In the genomic region with DNA sequence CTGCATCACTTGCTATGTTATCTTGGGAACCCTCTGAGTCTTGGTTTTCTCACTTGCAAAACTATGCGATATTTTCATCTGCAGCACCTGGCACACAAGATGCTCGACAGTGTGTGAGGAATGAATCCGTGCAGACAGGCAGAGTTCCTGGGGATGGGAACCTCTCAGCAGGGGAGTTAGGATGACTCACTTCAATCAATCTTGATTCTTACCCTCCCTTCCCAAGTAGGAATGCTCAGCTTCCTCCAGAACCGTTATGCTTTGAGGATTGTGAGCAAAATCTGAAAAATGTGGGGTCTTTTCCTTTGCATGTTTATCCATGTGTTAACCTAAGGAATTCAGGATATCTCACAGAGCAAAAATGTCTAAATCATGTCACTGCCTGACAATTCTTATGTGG, we compare ENCODE assay signal across 13 cellular contexts.
A peak's percentile ranks its signal among the peaks of the same experiment; 100 is the strongest.
DNase-seq lines count a peak whose midpoint lies in the region; ATAC-seq, FAIRE-seq and TF ChIP-seq lines count a peak whose summit lies in the region.
"Had no signal": no experiment of that assay in that cellular context is flagged by ENCODE, and none has a peak within 500 bp of the region (broad histone marks: within the 10 kb centered on the region; RNA-seq: fewer than 3 reads in every experiment).

No MANE protein-coding gene starts in this region.

- peaks cover 6% of the 10 kb centered on the region for H3K9me3 Mint-ChIP-seq in astrocyte (ENCODE audit: unreplicated experiment)
- H3K9me3 Mint-ChIP-seq: IgD-negative memory B cell had no signal

- H3K4me1 ChIP-seq in A673 (ENCODE audit: insufficient read depth, low read length, poor library complexity, severe bottlenecking) (no peaks in the 10 kb centered on the region), HEK293 (ENCODE audit: control insufficient read depth, insufficient read depth, low read length) (no peaks in the 10 kb centered on the region), astrocyte (ENCODE audit: insufficient read depth, low read length) (peaks cover 23% of the 10 kb centered on the region), BE2C (no peaks in the 10 kb centered on the region)
- H3K4me1 ChIP-seq: right atrium auricular region had no signal

- no peaks in the 10 kb centered on the region for H3K27me3 Mint-ChIP-seq in astrocyte (ENCODE audit: low read depth, unreplicated experiment)

- H3K4me2 ChIP-seq in astrocyte (ENCODE audit: low read length): peak overlapping the region; percentile 27

- H3K79me2 ChIP-seq in astrocyte (ENCODE audit: insufficient read depth, low read length): no peaks in the 10 kb centered on the region

- DNase-seq in A673 (ENCODE audit: low spot score) (peak; percentile 7), astrocyte (ENCODE audit: low read depth) (peak; percentile 100), iPS-NIHi11 (ENCODE audit: low spot score) (peak; percentile 37), Right ventricle myocardium inferior (ENCODE audit: missing footprints) (no peak), BE2C (no peak), NCI-H1694 (lab: John Stamatoyannopoulos, UW) (no peak), HPDE6-E6E7 (ENCODE audit: extremely low spot score) (no peak)
- DNase-seq: activated naive CD4-positive, alpha-beta T cell treated with anti-CD3 and anti-CD28 coated beads, Interleukin-2, amount 50 U/mL, for 16 hours; NCI-H2029 treated with DMSO at 0.1 percent for 48 hours had no signal

- no peak overlapping the region for H3K27ac ChIP-seq in A673 (ENCODE audit: low read depth, low read length, poor library complexity, severe bottlenecking)
- no peak overlapping the region for H3K27ac ChIP-seq in HEK293 (ENCODE audit: extremely low read depth, low read depth, low read length)
- H3K27ac ChIP-seq in astrocyte (ENCODE audit: low read depth, low read length): peak overlapping the region; percentile 89
- H3K27ac ChIP-seq: right atrium auricular region, suprapubic skin had no signal

- CTCF ChIA-PET in A673 (lab: Charles Lee) (no interaction called here), HEK293 (lab: Yijun Ruan, JAX) (interaction anchor here (0.6 to 5.3 kb wide), 3 partner anchors 164 to 440 kb away, joined by 3 to 56 read pairs (median 3); no protein-coding TSS in a partner anchor)

- no peak overlapping the region for H3K4me3 ChIP-seq in A673 (ENCODE audit: low read depth, low read length, poor library complexity, severe bottlenecking)
- no peak overlapping the region; the same call in 1 of the 2 replicates for H3K4me3 ChIP-seq in HEK293 (ENCODE audit: low read depth, low read length)
- H3K4me3 ChIP-seq in astrocyte (ENCODE audit: insufficient read depth, low read depth, low read length): no peak overlapping the region
- no peak overlapping the region for H3K4me3 ChIP-seq in BE2C (ENCODE audit: low read depth, low read length)
- H3K4me3 ChIP-seq: right atrium auricular region, suprapubic skin had no signal

- ATAC-seq in Right ventricle myocardium inferior: no peak

- H3K36me3 Mint-ChIP-seq in astrocyte (ENCODE audit: low read depth, unreplicated experiment): no peaks in the 10 kb centered on the region

- H3K27me3 ChIP-seq in A673 (replicated peaks; ENCODE audit: insufficient read depth, low read depth, low read length, poor library complexity): no peaks in the 10 kb centered on the region
- H3K27me3 ChIP-seq in astrocyte (ENCODE audit: insufficient read depth, low read length): no peaks in the 10 kb centered on the region
- H3K27me3 ChIP-seq in BE2C: peaks cover 39% of the 10 kb centered on the region
- H3K27me3 ChIP-seq: right atrium auricular region had no signal

- peaks cover 24% of the 10 kb centered on the region for H3K4me1 Mint-ChIP-seq in astrocyte (ENCODE audit: low read depth, unreplicated experiment)

- POLR2A ChIA-PET in A673 (lab: Charles Lee; ENCODE audit: low non-redundant PET) (no interaction called here), HEK293 (lab: Yijun Ruan, JAX) (no interaction called here)

- no peak for FAIRE-seq in astrocyte (lab: Jason Lieb, UNC)

- H3K27ac Mint-ChIP-seq in astrocyte (ENCODE audit: unreplicated experiment): peak overlapping the region; percentile 95
- H3K27ac Mint-ChIP-seq: IgD-negative memory B cell had no signal

- TF ChIP-seq CTCF in A673 (conservative IDR thresholded peaks at IDR 0.05; ENCODE audit: low read depth, low read length) (no peak), HEK293 (tag by site-specific recombination; IDR thresholded peaks at IDR 0.05) (no peak), astrocyte (IDR thresholded peaks at IDR 0.05; ENCODE audit: insufficient read depth, low read depth, low read length) (no peak), BE2C (IDR thresholded peaks at IDR 0.05; ENCODE audit: low read depth, low read length) (no peak)

- no peaks in the 10 kb centered on the region for H3K36me3 ChIP-seq in A673 (ENCODE audit: insufficient read depth, low read length, poor library complexity, severe bottlenecking)
- no peaks in the 10 kb centered on the region for H3K36me3 ChIP-seq in HEK293 (ENCODE audit: control insufficient read depth in 2 of 2, insufficient read depth in 1 of 2, low read length in 2 of 2)
- H3K36me3 ChIP-seq in astrocyte (ENCODE audit: insufficient read depth, low read length): no peaks in the 10 kb centered on the region
- H3K36me3 ChIP-seq in BE2C: no peaks in the 10 kb centered on the region
- H3K36me3 ChIP-seq: right atrium auricular region, suprapubic skin had no signal

- peak overlapping the region; percentile 34 for H3K4me3 Mint-ChIP-seq in astrocyte (ENCODE audit: unreplicated experiment)
- H3K4me3 Mint-ChIP-seq: IgD-negative memory B cell had no signal

- H3K9me3 ChIP-seq in A673 (ENCODE audit: low read depth, low read length, poor library complexity, severe bottlenecking) (no peaks in the 10 kb centered on the region), HEK293 (ENCODE audit: control insufficient read depth, insufficient read depth, low read depth, low read length) (no peaks in the 10 kb centered on the region; the same call in 1 of the 2 replicates), astrocyte (ENCODE audit: insufficient read depth, low read depth, low read length) (no peaks in the 10 kb centered on the region), BE2C (no peaks in the 10 kb centered on the region)
- H3K9me3 ChIP-seq: right atrium auricular region, suprapubic skin had no signal

- H3K9ac ChIP-seq in astrocyte (ENCODE audit: low read length): peak overlapping the region; percentile 68

- intact Hi-C loops in A673 (cut with micrococcal nuclease; ENCODE audit: unreplicated experiment) (loop anchor here (10.0 kb wide), 3 partner anchors 289 to 1189 kb away; partner anchors contain the start of gene C17orf78), Right ventricle myocardium inferior (cut with DNase I) (no loop called here)

- H2AFZ ChIP-seq in astrocyte (ENCODE audit: low read depth, low read length): no peak overlapping the region

- H4K20me1 ChIP-seq in astrocyte (ENCODE audit: insufficient read depth, low read length): no peaks in the 10 kb centered on the region

- no TSS peak for BruUV-seq in A673 (replicated peaks; lab: Mats Ljungman, UMichigan)

TF ChIP-seq in HEK293, 187 proteins besides CTCF, POLR2A, EP300 and RAD21:
- TF ChIP-seq ZNF350 (tag by site-specific recombination; IDR thresholded peaks at IDR 0.05) (no peak), ZNF600 (tag by site-specific recombination; IDR thresholded peaks at IDR 0.05) (peak; percentile 62; the same call in 1 of the 2 replicates), SALL2 (tag by site-specific recombination; IDR thresholded peaks at IDR 0.05; ENCODE audit: borderline replicate concordance) (no peak), HOXC10 (CRISPR knock-in tag; IDR thresholded peaks at IDR 0.05) (no peak), GLIS1 (tag by site-specific recombination; IDR thresholded peaks at IDR 0.05) (peak; percentile 84), ZFP69B (tag by site-specific recombination; IDR thresholded peaks at IDR 0.05) (no peak), WT1 (tag by site-specific recombination; IDR thresholded peaks at IDR 0.05) (peak; percentile 56; the same call in 1 of the 2 replicates), FEZF1 (tag by site-specific recombination; IDR thresholded peaks at IDR 0.05) (no peak)
- TF ChIP-seq, protein P1, sequence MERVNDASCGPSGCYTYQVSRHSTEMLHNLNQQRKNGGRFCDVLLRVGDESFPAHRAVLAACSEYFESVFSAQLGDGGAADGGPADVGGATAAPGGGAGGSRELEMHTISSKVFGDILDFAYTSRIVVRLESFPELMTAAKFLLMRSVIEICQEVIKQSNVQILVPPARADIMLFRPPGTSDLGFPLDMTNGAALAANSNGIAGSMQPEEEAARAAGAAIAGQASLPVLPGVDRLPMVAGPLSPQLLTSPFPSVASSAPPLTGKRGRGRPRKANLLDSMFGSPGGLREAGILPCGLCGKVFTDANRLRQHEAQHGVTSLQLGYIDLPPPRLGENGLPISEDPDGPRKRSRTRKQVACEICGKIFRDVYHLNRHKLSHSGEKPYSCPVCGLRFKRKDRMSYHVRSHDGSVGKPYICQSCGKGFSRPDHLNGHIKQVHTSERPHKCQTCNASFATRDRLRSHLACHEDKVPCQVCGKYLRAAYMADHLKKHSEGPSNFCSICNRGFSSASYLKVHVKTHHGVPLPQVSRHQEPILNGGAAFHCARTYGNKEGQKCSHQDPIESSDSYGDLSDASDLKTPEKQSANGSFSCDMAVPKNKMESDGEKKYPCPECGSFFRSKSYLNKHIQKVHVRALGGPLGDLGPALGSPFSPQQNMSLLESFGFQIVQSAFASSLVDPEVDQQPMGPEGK (tag by site-specific recombination; IDR thresholded peaks at IDR 0.05): no peak
TF ChIP-seq in HEK293: peak in this region for 3.

Comparison
In these comparisons a context has a peak if more than half of its experiments do, and no peak if none do; other contexts are left out.
1. DNase-seq: peak in A673 (single experiment), astrocyte (single experiment) and iPS-NIHi11 (single experiment); none in Right ventricle myocardium inferior (single experiment), BE2C (single experiment), NCI-H1694 (single experiment) and HPDE6-E6E7 (single experiment).